10 cellular contexts compared by ENCODE assay signal in the genomic region with DNA sequence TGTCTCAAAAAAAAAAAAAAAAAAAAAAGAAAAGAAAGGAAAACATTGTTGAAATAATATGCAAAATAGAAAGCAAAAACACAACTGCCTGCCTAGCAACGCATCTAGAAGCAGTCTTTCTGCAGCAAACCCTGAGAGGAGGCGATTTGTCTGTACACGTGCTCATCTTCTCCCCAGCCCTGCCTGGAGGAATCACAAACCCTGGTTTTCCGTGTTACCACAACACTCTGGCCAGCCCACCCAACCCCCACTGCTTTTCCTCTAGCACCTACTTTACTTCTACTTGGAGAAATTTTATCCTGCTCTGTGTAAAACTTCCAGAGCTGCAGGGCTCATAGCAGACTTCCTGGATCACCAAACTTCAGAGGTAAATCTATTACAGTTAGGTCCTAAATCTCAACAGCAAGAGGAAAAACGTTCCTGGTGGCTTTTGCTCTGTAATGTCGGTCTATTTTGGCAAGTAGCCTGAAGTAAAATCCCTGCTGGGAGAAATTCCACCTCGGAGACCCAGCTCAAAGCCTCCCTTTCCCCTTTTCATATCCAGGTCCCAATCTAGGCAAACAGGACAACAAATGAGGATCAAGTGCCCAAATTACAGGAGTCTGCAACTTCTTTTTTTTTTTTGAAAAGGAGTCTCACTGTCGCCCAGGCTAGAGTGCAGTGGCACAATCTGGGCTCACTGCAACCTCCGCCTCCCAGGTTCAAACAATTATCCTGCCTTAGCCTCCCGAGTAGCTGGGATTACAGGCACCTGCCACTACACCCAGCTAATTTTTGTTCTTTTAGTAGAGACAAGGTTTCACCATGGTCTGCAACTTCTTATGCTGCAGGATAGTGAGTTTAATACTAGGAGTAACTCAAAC.
DNase-seq lines count a peak whose midpoint lies in the region; ATAC-seq and TF ChIP-seq lines count a peak whose summit lies in the region.
"Had no signal": no experiment of that assay in that cellular context is flagged by ENCODE, and none has a peak within 500 bp of the region (broad histone marks: within the 10 kb centered on the region; RNA-seq: fewer than 3 reads in every experiment).

No MANE protein-coding gene starts in this region.

- no peaks in the 10 kb centered on the region for H3K27me3 ChIP-seq in ACC112 (ENCODE audit: insufficient read depth, low read length)

- ATAC-seq in HG03196 (IDR thresholded peaks at IDR 0.05; ENCODE audit: unreplicated experiment) (no peak), HG02798 (IDR thresholded peaks at IDR 0.05; ENCODE audit: poor library complexity, unreplicated experiment) (no peak)

- TF ChIP-seq CTCF in fibroblast of pulmonary artery (IDR thresholded peaks at IDR 0.05; ENCODE audit: low read length, missing control alignments): no peak

- H3K27ac Mint-ChIP-seq in immature natural killer cell: no peak overlapping the region
- H3K27ac Mint-ChIP-seq: CD4-positive, CD25-positive, alpha-beta regulatory T cell had no signal

- no peaks in the 10 kb centered on the region for H3K36me3 ChIP-seq in ACC112 (ENCODE audit: insufficient read depth, low read length)

- no peaks in the 10 kb centered on the region for H3K9me3 Mint-ChIP-seq in immature natural killer cell
- H3K9me3 Mint-ChIP-seq: CD4-positive, CD25-positive, alpha-beta regulatory T cell had no signal

- H3K27me3 Mint-ChIP-seq in immature natural killer cell (ENCODE audit: low read depth in 3 of 3): no peaks in the 10 kb centered on the region

- H3K36me3 Mint-ChIP-seq in immature natural killer cell: peaks cover 3 to 10% (median 4%) of the 10 kb centered on the region in 3 donors
- H3K36me3 Mint-ChIP-seq: CD4-positive, CD25-positive, alpha-beta regulatory T cell had no signal

- no peak overlapping the region for H3K4me3 Mint-ChIP-seq in immature natural killer cell
- H3K4me3 Mint-ChIP-seq: CD4-positive, CD25-positive, alpha-beta regulatory T cell had no signal

- H3K4me3 ChIP-seq in ACC112 (ENCODE audit: low read depth, low read length) (peak overlapping the region; percentile 56), fibroblast of pulmonary artery (replicated peaks; ENCODE audit: low read depth, low read length) (peak overlapping the region; percentile 34)

- H3K79me2 ChIP-seq in ACC112 (ENCODE audit: control insufficient read depth, insufficient read depth, low read length, unreplicated experiment): peaks cover 86% of the 10 kb centered on the region

- peaks cover 2 to 5% of the 10 kb centered on the region in 2 donors for H3K4me1 Mint-ChIP-seq in immature natural killer cell
- H3K4me1 Mint-ChIP-seq: CD4-positive, CD25-positive, alpha-beta regulatory T cell had no signal

- H3K27ac ChIP-seq in ACC112 (ENCODE audit: low read depth, low read length): peak overlapping the region; percentile 77

- peaks cover 48% of the 10 kb centered on the region for H3K4me1 ChIP-seq in ACC112 (ENCODE audit: control insufficient read depth, insufficient read depth, low read length, unreplicated experiment)

- H2AFZ ChIP-seq in ACC112 (ENCODE audit: low read length, unreplicated experiment): no peak overlapping the region

- DNase-seq in OCI-M1 (lab: John Stamatoyannopoulos, UW): peak; percentile 25
- peak; percentile 73 for DNase-seq in fibroblast of pulmonary artery (ENCODE audit: low read depth)
- DNase-seq in myocyte (ENCODE audit: low read depth): peak; percentile 50
- DNase-seq in NK-92 (lab: John Stamatoyannopoulos, UW; ENCODE audit: unreplicated experiment): no peak
- no peak for DNase-seq in immature natural killer cell
- DNase-seq: activated CD4-positive, CD25-positive, alpha-beta regulatory T cell; CD4-positive, CD25-positive, alpha-beta regulatory T cell had no signal

Comparison
In these comparisons a context has a peak if more than half of its experiments do, and no peak if none do; other contexts are left out.
1. DNase-seq: peak in OCI-M1 (single experiment), fibroblast of pulmonary artery (single experiment) and myocyte (single experiment); none in NK-92 (single experiment) and immature natural killer cell (0 of 3).